ENCODE assay signal across 13 cellular contexts in the genomic region with DNA sequence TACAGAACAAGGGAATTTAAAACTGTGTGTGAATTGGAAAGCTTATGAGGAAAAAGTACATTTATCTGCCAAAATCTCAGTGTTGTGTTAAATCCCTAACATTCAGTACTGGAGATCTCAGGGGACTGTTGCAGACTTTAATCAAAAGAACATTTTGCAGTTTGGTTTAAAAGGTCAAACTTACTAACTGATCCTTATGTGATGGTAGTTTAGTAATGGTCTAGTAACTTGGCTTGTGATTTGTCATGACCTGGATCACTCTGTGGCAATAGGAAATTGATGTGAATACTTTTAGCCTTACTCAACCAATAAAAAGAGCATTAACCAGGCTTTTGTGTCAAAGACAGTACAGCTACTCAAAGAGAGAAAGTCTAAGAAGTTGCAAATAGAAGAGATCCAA.
DNase-seq lines count a peak whose midpoint lies in the region; TF ChIP-seq lines count a peak whose summit lies in the region.
"Had no signal": no experiment of that assay in that cellular context is flagged by ENCODE, and none has a peak within 500 bp of the region (broad histone marks: within the 10 kb centered on the region; RNA-seq: fewer than 3 reads in every experiment).

No MANE protein-coding gene starts in this region.

- no peak overlapping the region for H3K4me3 Mint-ChIP-seq in type B pancreatic cell
- H3K4me3 Mint-ChIP-seq: activated CD8-positive, alpha-beta T cell treated with anti-CD3 and anti-CD28 coated beads for 36 hours had no signal

- H3K4me3 ChIP-seq in epithelial cell of esophagus (ENCODE audit: low read length) (no peak overlapping the region), neuron (ENCODE audit: low read length) (no peak overlapping the region), esophagus muscularis mucosa (no peak overlapping the region)
- H3K4me3 ChIP-seq: GM12878, lower lobe of right lung, upper lobe of right lung had no signal

- TF ChIP-seq POLR2A in esophagus muscularis mucosa (IDR thresholded peaks at IDR 0.05; ENCODE audit: low read depth), result no peak

- no peak overlapping the region for H3K27ac ChIP-seq in esophagus muscularis mucosa (replicated peaks in 1 of 4)
- H3K27ac ChIP-seq: lower lobe of right lung, upper lobe of right lung had no signal

- no peak overlapping the region for H3K27ac Mint-ChIP-seq in type B pancreatic cell
- H3K27ac Mint-ChIP-seq: activated CD8-positive, alpha-beta T cell treated with anti-CD3 and anti-CD28 coated beads for 36 hours; activated naive CD4-positive, alpha-beta T cell treated with anti-CD3 and anti-CD28 coated beads, Interleukin-2, amount 50 U/mL, for 72 hours had no signal

- H3K36me3 Mint-ChIP-seq in type B pancreatic cell, result peaks cover 4% of the 10 kb centered on the region
- H3K36me3 Mint-ChIP-seq: activated naive CD4-positive, alpha-beta T cell treated with anti-CD3 and anti-CD28 coated beads, Interleukin-2, amount 50 U/mL, for 72 hours had no signal

- H3K4me1 Mint-ChIP-seq in type B pancreatic cell (ENCODE audit: unreplicated experiment), result peaks cover 13% of the 10 kb centered on the region

- H3K36me3 ChIP-seq in neuron (ENCODE audit: insufficient read depth, low read length), result no peaks in the 10 kb centered on the region
- no peaks in the 10 kb centered on the region for H3K36me3 ChIP-seq in esophagus muscularis mucosa
- H3K36me3 ChIP-seq: lower lobe of right lung, upper lobe of right lung had no signal

- H3K27me3 ChIP-seq in neuron (ENCODE audit: insufficient read depth, low read length) (no peaks in the 10 kb centered on the region), esophagus muscularis mucosa (no peaks in the 10 kb centered on the region)
- H3K27me3 ChIP-seq: upper lobe of right lung had no signal

- no peaks in the 10 kb centered on the region for H3K9me3 Mint-ChIP-seq in type B pancreatic cell

- H3K9me3 ChIP-seq in neuron (ENCODE audit: low read length), result no peaks in the 10 kb centered on the region
- H3K9me3 ChIP-seq in esophagus muscularis mucosa, result no peaks in the 10 kb centered on the region
- H3K9me3 ChIP-seq: lower lobe of right lung, upper lobe of right lung had no signal

- H3K27me3 Mint-ChIP-seq in type B pancreatic cell, result no peaks in the 10 kb centered on the region
- H3K27me3 Mint-ChIP-seq: activated CD8-positive, alpha-beta T cell treated with anti-CD3 and anti-CD28 coated beads for 36 hours had no signal

- DNase-seq in AG20443 (ENCODE audit: low spot score) (peak; percentile 61), NCI-H226 (peak; percentile 44), epithelial cell of esophagus (ENCODE audit: low read depth) (peak; percentile 64), type B pancreatic cell (ENCODE audit: extremely low spot score, unreplicated experiment) (no peak), esophagus muscularis mucosa (ENCODE audit: extremely low spot score) (no peak), cortex of kidney (lab: John Stamatoyannopoulos, UW) (no peak)
- no peak for DNase-seq in activated CD4-positive, CD25-positive, alpha-beta regulatory T cell (lab: John Stamatoyannopoulos, UW)
- DNase-seq: activated CD8-positive, alpha-beta T cell treated with anti-CD3 and anti-CD28 coated beads for 36 hours; lower lobe of right lung; upper lobe of right lung had no signal

- H3K4me1 ChIP-seq in neuron (ENCODE audit: insufficient read depth, low read length) (no peaks in the 10 kb centered on the region), esophagus muscularis mucosa (peaks cover 0 to 10% (median 3%) of the 10 kb centered on the region in 4 donors)
- H3K4me1 ChIP-seq: lower lobe of right lung, upper lobe of right lung had no signal

- no peak for TF ChIP-seq EP300 in esophagus muscularis mucosa (IDR thresholded peaks at IDR 0.05)

- peak overlapping the region; percentile 61 for H2AFZ ChIP-seq in neuron (ENCODE audit: low read depth, low read length)

- no peak for TF ChIP-seq CTCF in epithelial cell of esophagus (IDR thresholded peaks at IDR 0.05; ENCODE audit: insufficient read depth, low read depth, low read length, missing control alignments)
- TF ChIP-seq CTCF in type B pancreatic cell (conservative IDR thresholded peaks at IDR 0.05), result no peak
- no peak for TF ChIP-seq CTCF in esophagus muscularis mucosa (IDR thresholded peaks at IDR 0.05)

- intact Hi-C loops in esophagus muscularis mucosa (cut with DNase I), result no loop called here

Comparison
In these comparisons a context has a peak if more than half of its experiments do, and no peak if none do; other contexts are left out.
1. DNase-seq: peak in AG20443 (single experiment), NCI-H226 (single experiment) and epithelial cell of esophagus (single experiment); none in type B pancreatic cell (single experiment), activated CD4-positive, CD25-positive, alpha-beta regulatory T cell (0 of 4), esophagus muscularis mucosa (single experiment) and cortex of kidney (single experiment).